8 cellular contexts compared by ENCODE assay signal in the genomic region with DNA sequence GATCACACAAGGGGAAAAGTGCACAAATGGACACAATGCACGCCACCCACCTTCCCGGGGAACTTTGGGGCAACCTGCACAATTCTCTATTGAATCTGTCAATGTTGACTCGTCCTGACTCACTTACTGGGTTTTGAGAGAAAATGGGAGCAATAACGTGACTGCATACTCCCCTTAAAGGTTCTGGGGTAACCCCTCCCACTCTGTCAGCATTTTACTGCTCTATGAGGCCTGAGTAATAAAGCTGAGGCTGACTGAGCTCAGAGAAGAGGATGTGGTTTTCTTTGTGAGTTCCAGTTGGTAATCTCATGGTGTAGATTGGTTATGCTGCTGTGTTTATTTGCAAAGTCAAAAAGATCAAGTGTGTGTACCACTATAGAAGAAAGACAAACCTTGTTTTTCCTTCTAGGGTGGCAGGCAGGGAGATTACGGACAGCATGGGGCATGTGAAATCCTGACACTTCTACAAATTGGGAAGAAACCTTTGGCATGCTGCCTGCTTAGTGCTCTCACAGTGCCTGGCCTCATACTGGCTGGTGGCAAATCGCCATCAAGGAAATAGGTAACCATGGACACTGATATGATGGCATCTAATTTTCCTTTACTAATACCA. TPM values are rescaled to one million over a fixed set of nuclear protein-coding genes. Genes with fewer than 3 reads are reported as not detected.
A peak's percentile ranks its signal among the peaks of the same experiment; 100 is the strongest.
DNase-seq lines count a peak whose midpoint lies in the region; ATAC-seq and TF ChIP-seq lines count a peak whose summit lies in the region.

No MANE protein-coding gene starts in this region.

- no peaks in the 10 kb centered on the region for H3K27me3 ChIP-seq in left lung
- no peaks in the 10 kb centered on the region for H3K27me3 ChIP-seq in thymus (ENCODE audit: control insufficient read depth, insufficient read depth)

- ATAC-seq in GM18907 (IDR thresholded peaks at IDR 0.05; ENCODE audit: unreplicated experiment) = peak; percentile 94
- peak; percentile 95 for ATAC-seq in HG03095 (IDR thresholded peaks at IDR 0.05; ENCODE audit: unreplicated experiment)
- peak; percentile 77 for ATAC-seq in left lung

- intact Hi-C loops in left lung (cut with DNase I) = no loop called here

- peaks cover 17 to 54% of the 10 kb centered on the region in 2 donors for H3K4me1 ChIP-seq in left lung
- peaks cover 44% of the 10 kb centered on the region for H3K4me1 ChIP-seq in thymus (ENCODE audit: control insufficient read depth, insufficient read depth, low read length)

- TF ChIP-seq CTCF in AG04449 (IDR thresholded peaks at IDR 0.05; ENCODE audit: insufficient read depth, low read length, missing control alignments) = no peak
- TF ChIP-seq CTCF in left lung (IDR thresholded peaks at IDR 0.05) = no peak

- 27% methylated on average over 6 of the region's 6 CpGs for WGBS in thymus

- POLR2A ChIA-PET in AG04449 (lab: Yijun Ruan, JAX) = interaction anchor here (0.7 to 1.5 kb wide), 9 partner anchors 10 to 244 kb away, joined by 3 to 7 read pairs (median 4); partner anchors contain the start of gene SIK3

- DNase-seq in AG04449 (ENCODE audit: low read depth, low spot score) (peak; percentile 80), RPMI7951 (ENCODE audit: low read depth) (peak; percentile 96), left lung (no peak), DMS114 treated with DMSO at 0.1 percent for 48 hours (lab: John Stamatoyannopoulos, UW; ENCODE audit: unreplicated experiment) (no peak)
- DNase-seq in activated T-helper 9 cell treated with anti-CD3 and anti-CD28 coated beads, Interleukin-2, amount 50 U/mL, for 16 hours (ENCODE audit: low read depth) = peak; percentile 26

- H3K4me3 ChIP-seq in AG04449 (ENCODE audit: low read depth, low read length) (no peak overlapping the region), left lung (no peak overlapping the region), thymus (ENCODE audit: low read length) (no peak overlapping the region)

- H3K9me3 ChIP-seq in left lung (no peaks in the 10 kb centered on the region), thymus (ENCODE audit: control insufficient read depth) (no peaks in the 10 kb centered on the region)

- peak overlapping the region in 1 of 2 donors; percentile 61 for H3K27ac ChIP-seq in left lung
- H3K27ac ChIP-seq in thymus (ENCODE audit: low read depth) = peak overlapping the region; percentile 75

- peaks cover 0 to 36% of the 10 kb centered on the region in 2 donors for H3K36me3 ChIP-seq in left lung
- peaks cover 18% of the 10 kb centered on the region for H3K36me3 ChIP-seq in thymus (ENCODE audit: control insufficient read depth, insufficient read depth)

- CTCF ChIA-PET in AG04449 (lab: Yijun Ruan, JAX) = interaction anchor here (0.9 to 7.5 kb wide), 9 partner anchors 9 to 253 kb away, joined by 3 to 67 read pairs (median 6); partner anchors contain the start of genes APOA1 and APOA5

RNA-seq across cellular contexts. Expression of gene APOA1, which starts 16.1 kb away (rescaled TPM):
- total RNA-seq in RPMI7951 (2014; rRNA removed; shearing (Covaris generic)) = 0.48 TPM in 1 of 2 replicates, not detected in the other
- total RNA-seq in left lung = under 1 TPM; 0.50 to 0.90 TPM
- polyA plus RNA-seq in thymus = 12.3 TPM

RNA-seq across cellular contexts. Expression of gene APOC3, which starts 23.9 kb away (rescaled TPM):
- not detected in 2 replicates for total RNA-seq in RPMI7951 (2014; rRNA removed; shearing (Covaris generic))
- total RNA-seq in left lung = not detected
- polyA plus RNA-seq in thymus = 9.8 TPM

RNA-seq across cellular contexts. Expression of gene APOA4, which starts 30.5 kb away (rescaled TPM):
- total RNA-seq in RPMI7951 (2014; rRNA removed; shearing (Covaris generic)) = not detected in 2 replicates
- total RNA-seq in left lung = not detected
- polyA plus RNA-seq in thymus = 3.2 TPM

Comparison
In these comparisons a context has a peak if more than half of its experiments do, and no peak if none do; other contexts are left out.
1. DNase-seq: peak in AG04449 (single experiment), RPMI7951 (single experiment) and activated T-helper 9 cell treated with anti-CD3 and anti-CD28 coated beads, Interleukin-2, amount 50 U/mL, for 16 hours (single experiment); none in left lung (0 of 2) and DMS114 treated with DMSO at 0.1 percent for 48 hours (single experiment).
2. Peak in every context shown above with its lines, with median percentiles within 50 percentile points of each other: ATAC-seq.